24 cellular contexts compared by ENCODE assay signal in the genomic region with DNA sequence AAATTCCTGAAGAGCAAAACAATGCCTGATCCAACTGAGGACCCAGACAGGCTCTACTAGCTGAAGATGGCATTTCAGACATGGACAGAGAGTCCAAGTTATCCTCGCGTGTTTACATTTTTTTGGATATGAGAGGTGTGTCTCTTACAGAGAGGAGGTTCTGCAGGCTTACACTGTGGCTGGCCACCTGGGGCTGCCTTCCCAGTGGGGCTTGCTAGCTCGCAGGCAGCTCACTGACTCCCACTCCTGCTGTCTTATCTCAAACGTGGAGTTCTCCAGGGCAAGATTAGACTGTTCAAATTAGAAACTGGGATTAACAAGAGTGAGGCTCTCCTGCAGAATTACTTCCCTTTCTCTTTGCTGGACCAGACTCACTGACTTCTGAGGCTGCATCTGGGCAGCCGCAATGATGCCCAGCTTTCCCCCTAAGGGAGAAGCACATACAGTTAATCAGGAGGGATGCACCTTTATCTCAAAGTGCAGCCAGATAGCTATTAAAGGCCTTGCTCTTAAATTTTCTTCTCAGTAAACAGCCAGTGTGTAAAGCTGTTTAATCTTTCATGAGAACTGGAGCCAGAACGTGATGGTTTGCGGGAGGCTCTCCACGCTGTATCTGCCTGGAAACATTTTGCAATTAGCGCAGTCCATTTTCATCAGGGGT.
"Had no signal": no experiment of that assay in that cellular context is flagged by ENCODE, and none has a peak within 500 bp of the region (broad histone marks: within the 10 kb centered on the region; RNA-seq: fewer than 3 reads in every experiment).

No MANE protein-coding gene starts in this region.

- H3K4me1 Mint-ChIP-seq: activated naive CD4-positive, alpha-beta T cell treated with anti-CD3 and anti-CD28 coated beads, Interleukin-2, amount 50 U/mL, for 24 hours had no signal

- H3K9me3 ChIP-seq: MG63 had no signal

- H3K36me3 ChIP-seq: MG63 had no signal

- DNase-seq: activated CD4-positive, alpha-beta T cell treated with anti-CD3 and anti-CD28 coated beads for 4 hours; activated CD8-positive, alpha-beta memory T cell treated with anti-CD3 and anti-CD28 coated beads, Interleukin-2, amount 10 ng/mL, durations not matched to agents 7 days and 5 days; activated effector memory CD4-positive, alpha-beta T cell treated with Interleukin-2 at 50 U/mL for 16 hours; activated naive CD4-positive, alpha-beta T cell; activated T-cell treated with anti-CD3 and anti-CD28 coated beads, Interleukin-2, amount 50 U/mL, for 24 hours; aorta; central memory CD4-positive, alpha-beta T cell; MG63; MV-4-11; NCI-H1092 treated with DMSO at 0.1 percent for 48 hours; NCI-H1436; NCI-H1694 treated with DMSO at 0.1 percent for 48 hours; NCI-H2081; NCI-H2171; NCI-H345; NCI-H510A; NCI-H526 treated with DMSO at 0.1 percent for 48 hours; PC-3; SHP77 treated with DMSO at 0.1 percent for 48 hours; T-cell; T-helper 2 cell; T1000 had no signal

- H3K36me3 Mint-ChIP-seq: activated CD8-positive, alpha-beta memory T cell treated with anti-CD3 and anti-CD28 coated beads, Interleukin-2, amount 10 ng/mL, durations not matched to agents 7 days and 5 days; activated naive CD4-positive, alpha-beta T cell treated with anti-CD3 and anti-CD28 coated beads, Interleukin-2, amount 50 U/mL, for 24 hours; T-cell had no signal

- H3K27me3 ChIP-seq: MG63 had no signal

- H3K9me3 Mint-ChIP-seq: activated naive CD4-positive, alpha-beta T cell treated with anti-CD3 and anti-CD28 coated beads, Interleukin-2, amount 50 U/mL, for 24 hours; activated T-cell treated with anti-CD3 and anti-CD28 coated beads, Interleukin-2, amount 50 U/mL, for 24 hours; activated T-helper 1 cell treated with anti-CD3 and anti-CD28 coated beads, Interleukin-12 subunit alpha, Interleukin-12 subunit beta, Interleukin-2, Interleukin-4 antibody, amounts not matched to agents 30 ng/mL and 10 ng/mL and 1 ng/mL, durations not matched to agents 14 hours and 24 hours and 36 hours; T-cell had no signal

- H3K27ac Mint-ChIP-seq: activated CD8-positive, alpha-beta memory T cell treated with anti-CD3 and anti-CD28 coated beads, Interleukin-2, amount 10 ng/mL, durations not matched to agents 7 days and 5 days; activated naive CD4-positive, alpha-beta T cell treated with anti-CD3 and anti-CD28 coated beads, Interleukin-2, amount 50 U/mL, for 24 hours; activated T-cell treated with anti-CD3 and anti-CD28 coated beads, Interleukin-2, amount 50 U/mL, for 24 hours; activated T-helper 1 cell treated with anti-CD3 and anti-CD28 coated beads, Interleukin-12 subunit alpha, Interleukin-12 subunit beta, Interleukin-2, Interleukin-4 antibody, amounts not matched to agents 30 ng/mL and 10 ng/mL and 1 ng/mL, durations not matched to agents 14 hours and 24 hours and 36 hours; T-cell had no signal

- H3K4me3 ChIP-seq: MG63 had no signal

- H3K4me3 Mint-ChIP-seq: activated CD8-positive, alpha-beta memory T cell treated with anti-CD3 and anti-CD28 coated beads, Interleukin-2, amount 10 ng/mL, durations not matched to agents 7 days and 5 days; activated naive CD4-positive, alpha-beta T cell treated with anti-CD3 and anti-CD28 coated beads, Interleukin-2, amount 50 U/mL, for 24 hours; activated T-cell treated with anti-CD3 and anti-CD28 coated beads, Interleukin-2, amount 50 U/mL, for 24 hours; activated T-helper 1 cell treated with anti-CD3 and anti-CD28 coated beads, Interleukin-12 subunit alpha, Interleukin-12 subunit beta, Interleukin-2, Interleukin-4 antibody, amounts not matched to agents 30 ng/mL and 10 ng/mL and 1 ng/mL, durations not matched to agents 14 hours and 24 hours and 36 hours; T-cell had no signal
